Comparison of ENCODE assay signal across 24 cellular contexts in the genomic region with DNA sequence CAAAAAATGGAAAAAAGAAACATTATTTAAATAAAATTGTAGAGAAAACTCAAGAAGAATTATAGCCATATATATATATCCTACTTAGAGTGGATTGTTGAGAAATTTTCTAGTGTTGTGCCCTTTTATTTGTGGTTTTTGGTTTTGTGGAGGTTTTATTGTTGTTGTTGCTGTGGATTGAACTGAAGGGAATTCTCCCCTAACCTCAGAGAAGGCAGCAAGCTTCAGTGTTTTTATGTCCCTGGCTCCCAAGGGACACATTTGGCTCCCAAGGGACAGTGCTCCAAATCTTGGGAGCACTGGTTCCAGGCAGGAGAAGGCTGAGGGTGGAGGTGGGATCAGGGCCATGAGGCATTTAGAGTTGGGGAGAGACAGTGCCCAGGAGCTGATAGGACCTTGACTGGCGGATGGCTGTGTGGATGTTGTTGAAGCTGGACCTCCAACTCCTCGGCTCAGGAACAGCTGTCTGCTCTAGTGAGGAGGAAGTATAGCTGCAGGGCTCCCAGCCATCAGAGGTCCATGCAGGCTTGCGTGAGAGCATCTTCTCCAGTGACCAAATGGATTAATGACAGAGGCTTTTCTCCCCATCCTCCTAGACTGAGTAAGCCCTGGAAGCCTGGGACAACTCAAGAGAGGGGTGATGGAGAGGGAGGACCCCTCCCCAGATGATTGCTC.
DNase-seq lines count a peak whose midpoint lies in the region; ATAC-seq and TF ChIP-seq lines count a peak whose summit lies in the region.
"Had no signal": no experiment of that assay in that cellular context is flagged by ENCODE, and none has a peak within 500 bp of the region (broad histone marks: within the 10 kb centered on the region; RNA-seq: fewer than 3 reads in every experiment).

No MANE protein-coding gene starts in this region.

- no peaks in the 10 kb centered on the region for H3F3A ChIP-seq in GM23338 (replicated peaks; ENCODE audit: low read depth)

- no peak overlapping the region for H3K27ac ChIP-seq in GM23338 (ENCODE audit: low read depth)
- H3K27ac ChIP-seq: adrenal gland, cardiac muscle cell, gastroesophageal sphincter, parathyroid adenoma, WERI-Rb-1 had no signal

- no peak overlapping the region for H3K4me3 Mint-ChIP-seq in GM23338
- H3K4me3 Mint-ChIP-seq in activated CD4-positive, alpha-beta T cell treated with anti-CD3 and anti-CD28 coated beads, Interleukin-2, amount 10 ng/mL, durations not matched to agents 24 days and 14 days, result no peak overlapping the region
- H3K4me3 Mint-ChIP-seq: activated CD8-positive, alpha-beta T cell treated with anti-CD3 and anti-CD28 coated beads for 36 hours; CD8-positive, alpha-beta memory T cell; naive thymus-derived CD8-positive, alpha-beta T cell; type B pancreatic cell had no signal

- H3K27me3 Mint-ChIP-seq in GM23338 (ENCODE audit: insufficient read depth, low read depth, poor library complexity), result no peaks in the 10 kb centered on the region
- no peaks in the 10 kb centered on the region for H3K27me3 Mint-ChIP-seq in activated CD4-positive, alpha-beta T cell treated with anti-CD3 and anti-CD28 coated beads, Interleukin-2, amount 10 ng/mL, durations not matched to agents 24 days and 14 days
- H3K27me3 Mint-ChIP-seq: type B pancreatic cell had no signal

- intact Hi-C loops in sciatic nerve (cut with DNase I), result no loop called here
- intact Hi-C loops in activated CD4-positive, alpha-beta T cell treated with anti-CD3 and anti-CD28 coated beads, Interleukin-2, amount 10 ng/mL, durations not matched to agents 24 days and 14 days (cut with micrococcal nuclease), result no loop called here

- no peak overlapping the region for H3K4me2 ChIP-seq in GM23338

- no peaks in the 10 kb centered on the region for H4K20me1 ChIP-seq in GM23338 (replicated peaks; ENCODE audit: insufficient read depth)

- H3K27me3 ChIP-seq in GM23338 (ENCODE audit: insufficient read depth), result no peaks in the 10 kb centered on the region
- H3K27me3 ChIP-seq: adrenal gland, cardiac muscle cell, gastroesophageal sphincter had no signal

- no peaks in the 10 kb centered on the region for H3K36me3 Mint-ChIP-seq in GM23338 (ENCODE audit: low read depth)
- no peaks in the 10 kb centered on the region for H3K36me3 Mint-ChIP-seq in activated CD4-positive, alpha-beta T cell treated with anti-CD3 and anti-CD28 coated beads, Interleukin-2, amount 10 ng/mL, durations not matched to agents 24 days and 14 days (ENCODE audit: low read depth)
- H3K36me3 Mint-ChIP-seq: CD8-positive, alpha-beta memory T cell; naive thymus-derived CD8-positive, alpha-beta T cell; type B pancreatic cell had no signal

- no peak for DNase-seq in GM23338 (ENCODE audit: low spot score)
- peak; percentile 75 for DNase-seq in RPMI7951 (ENCODE audit: low read depth)
- peak; percentile 10 for DNase-seq in fibroblast of gingiva (ENCODE audit: low read depth)
- no peak for DNase-seq in sciatic nerve (ENCODE audit: low spot score)
- no peak for DNase-seq in UCSD-AML1 (lab: John Stamatoyannopoulos, UW; ENCODE audit: unreplicated experiment)
- no peak for DNase-seq in DMS153 treated with DMSO at 0.1 percent for 48 hours (lab: John Stamatoyannopoulos, UW; ENCODE audit: unreplicated experiment)
- no peak for DNase-seq in DMS 273 treated with DMSO at 0.1 percent for 48 hours (lab: John Stamatoyannopoulos, UW)
- DNase-seq in activated CD4-positive, alpha-beta T cell treated with anti-CD3 and anti-CD28 coated beads, Interleukin-2, amount 10 ng/mL, durations not matched to agents 24 days and 14 days, result no peak
- DNase-seq: activated CD8-positive, alpha-beta T cell treated with anti-CD3 and anti-CD28 coated beads for 36 hours; adrenal gland; CD8-positive, alpha-beta memory T cell; DND-41; kidney; mammary epithelial cell; naive thymus-derived CD8-positive, alpha-beta T cell; NCI-H1105 treated with DMSO at 0.1 percent for 48 hours; SIG-M5; stimulated activated CD4-positive, alpha-beta T cell treated with anti-CD3 and anti-CD28 coated beads, Interleukin-4, amount 100 ng/mL, for 1 hour; T-helper 2 cell; WERI-Rb-1 had no signal

- H2AFZ ChIP-seq in GM23338, result peak overlapping the region; percentile 43; the same call in 1 of the 2 replicates
- H2AFZ ChIP-seq: parathyroid adenoma had no signal

- no peak overlapping the region for H3K4me3 ChIP-seq in GM23338
- H3K4me3 ChIP-seq: adrenal gland, cardiac muscle cell, gastroesophageal sphincter had no signal

- TF ChIP-seq CTCF in GM23338 (conservative IDR thresholded peaks at IDR 0.05; ENCODE audit: low read depth in 2 of 2), result no peak

- H3K36me3 ChIP-seq in GM23338 (ENCODE audit: insufficient read depth), result no peaks in the 10 kb centered on the region
- H3K36me3 ChIP-seq: adrenal gland, cardiac muscle cell, gastroesophageal sphincter, WERI-Rb-1 had no signal

- H3K9me3 Mint-ChIP-seq in GM23338, result no peaks in the 10 kb centered on the region
- H3K9me3 Mint-ChIP-seq in activated CD4-positive, alpha-beta T cell treated with anti-CD3 and anti-CD28 coated beads, Interleukin-2, amount 10 ng/mL, durations not matched to agents 24 days and 14 days, result no peaks in the 10 kb centered on the region
- H3K9me3 Mint-ChIP-seq: activated CD8-positive, alpha-beta T cell treated with anti-CD3 and anti-CD28 coated beads for 36 hours; CD8-positive, alpha-beta memory T cell; naive thymus-derived CD8-positive, alpha-beta T cell had no signal

- H3K4me1 Mint-ChIP-seq in GM23338, result peaks cover 6% of the 10 kb centered on the region; the same call in 1 of the 3 replicates
- no peaks in the 10 kb centered on the region for H3K4me1 Mint-ChIP-seq in activated CD4-positive, alpha-beta T cell treated with anti-CD3 and anti-CD28 coated beads, Interleukin-2, amount 10 ng/mL, durations not matched to agents 24 days and 14 days
- H3K4me1 Mint-ChIP-seq: CD8-positive, alpha-beta memory T cell had no signal

- no peaks in the 10 kb centered on the region for H3K79me2 ChIP-seq in GM23338 (replicated peaks; ENCODE audit: insufficient read depth)
- H3K79me2 ChIP-seq: parathyroid adenoma had no signal

- H3K27ac Mint-ChIP-seq in GM23338, result no peak overlapping the region
- H3K27ac Mint-ChIP-seq in activated CD4-positive, alpha-beta T cell treated with anti-CD3 and anti-CD28 coated beads, Interleukin-2, amount 10 ng/mL, durations not matched to agents 24 days and 14 days, result no peak overlapping the region
- H3K27ac Mint-ChIP-seq: activated CD8-positive, alpha-beta T cell treated with anti-CD3 and anti-CD28 coated beads for 36 hours; CD8-positive, alpha-beta memory T cell; naive thymus-derived CD8-positive, alpha-beta T cell; type B pancreatic cell had no signal

- ATAC-seq in GM23338, result no peak
- ATAC-seq in sciatic nerve, result peak; percentile 42
- ATAC-seq: activated CD8-positive, alpha-beta T cell treated with anti-CD3 and anti-CD28 coated beads for 36 hours; gastroesophageal sphincter; naive thymus-derived CD8-positive, alpha-beta T cell had no signal

- peaks cover 6% of the 10 kb centered on the region; the same call in 1 of the 2 replicates for H3K4me1 ChIP-seq in GM23338 (ENCODE audit: insufficient read depth)
- H3K4me1 ChIP-seq: gastroesophageal sphincter, parathyroid adenoma had no signal

- no peaks in the 10 kb centered on the region for H3K9me2 ChIP-seq in GM23338 (ENCODE audit: insufficient read depth)

TF ChIP-seq in GM23338, 12 proteins besides CTCF, POLR2A, EP300 and RAD21 (continues in another document):
- TF ChIP-seq EZH2 (IDR thresholded peaks at IDR 0.05; ENCODE audit: low read depth, unreplicated experiment), result no peak
- TF ChIP-seq CREB1 (CRISPR knock-in tag; IDR thresholded peaks at IDR 0.05; ENCODE audit: low read depth), result no peak
- no peak for TF ChIP-seq EZH2phosphoT487 (IDR thresholded peaks at IDR 0.05; ENCODE audit: unreplicated experiment)
- TF ChIP-seq POLR2AphosphoS5 (IDR thresholded peaks at IDR 0.05; ENCODE audit: low read depth), result no peak

Comparison
In these comparisons a context has a peak if more than half of its experiments do, and no peak if none do; other contexts are left out.
1. DNase-seq: peak in RPMI7951 (single experiment) and fibroblast of gingiva (single experiment); none in GM23338 (single experiment), sciatic nerve (single experiment), UCSD-AML1 (single experiment), DMS153 treated with DMSO at 0.1 percent for 48 hours (single experiment), DMS 273 treated with DMSO at 0.1 percent for 48 hours (single experiment) and activated CD4-positive, alpha-beta T cell treated with anti-CD3 and anti-CD28 coated beads, Interleukin-2, amount 10 ng/mL, durations not matched to agents 24 days and 14 days (single experiment).